In the genomic region with DNA sequence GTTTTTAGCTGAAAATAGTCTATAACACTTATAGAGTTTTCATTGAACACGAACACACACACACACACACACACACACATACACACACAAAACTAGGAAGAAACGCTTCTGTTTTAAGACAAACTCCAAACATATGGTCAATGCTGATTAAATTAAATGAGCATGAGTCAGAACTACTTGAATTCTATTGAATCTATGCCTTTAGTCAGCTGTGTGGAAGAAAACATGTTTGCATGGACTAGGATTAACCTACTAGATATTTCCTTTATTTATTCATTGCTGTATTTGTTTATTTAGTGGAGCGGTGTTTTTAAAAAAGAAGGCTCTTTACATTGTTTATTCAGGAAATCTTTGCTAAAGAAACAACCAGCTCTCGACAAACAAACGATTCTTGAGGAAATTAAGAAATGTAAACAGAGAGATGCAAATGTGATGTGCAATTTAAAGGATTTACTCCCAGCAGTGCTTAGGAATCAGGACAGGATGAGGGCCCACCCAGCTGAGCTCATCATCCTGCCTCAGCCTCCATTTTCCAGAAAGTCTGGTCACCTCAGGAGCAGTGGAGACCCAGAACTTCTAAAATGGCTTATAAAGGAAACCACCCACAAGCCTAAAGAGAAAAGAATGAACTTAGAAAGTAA, we compare ENCODE assay signal across 26 cellular contexts.
DNase-seq lines count a peak whose midpoint lies in the region; ATAC-seq, FAIRE-seq and TF ChIP-seq lines count a peak whose summit lies in the region.
"Had no signal": no experiment of that assay in that cellular context is flagged by ENCODE, and none has a peak within 500 bp of the region (broad histone marks: within the 10 kb centered on the region; RNA-seq: fewer than 3 reads in every experiment).

No MANE protein-coding gene starts in this region.

- ATAC-seq in GM18519 (IDR thresholded peaks at IDR 0.05; ENCODE audit: low FRiP score, unreplicated experiment) (no peak), GM21526 (IDR thresholded peaks at IDR 0.05; ENCODE audit: low FRiP score, unreplicated experiment) (no peak)
- ATAC-seq: GM12878; naive thymus-derived CD8-positive, alpha-beta T cell had no signal

- H3K4me3 ChIP-seq in choroid plexus epithelial cell (ENCODE audit: low read depth, low read length): no peak overlapping the region
- H3K4me3 ChIP-seq in mesenchymal stem cell (ENCODE audit: insufficient read depth in 1 of 2, low read depth in 1 of 2, low read length in 2 of 2): no peak overlapping the region
- H3K4me3 ChIP-seq: GM12878, sigmoid colon, thyroid gland had no signal

- H2BK12ac ChIP-seq in mesenchymal stem cell (ENCODE audit: low read length in 2 of 2): no peak overlapping the region

- H3K23ac ChIP-seq in mesenchymal stem cell (ENCODE audit: low read length in 2 of 2): no peak overlapping the region

- DNase-seq in DMS 273 treated with DMSO at 0.1 percent for 48 hours (lab: John Stamatoyannopoulos, UW) (peak; percentile 35), HTR-8/SVneo (ENCODE audit: insufficient read length, low spot score) (peak; percentile 19), choroid plexus epithelial cell (ENCODE audit: low read depth) (peak; percentile 1), mesenchymal stem cell (peak; percentile 79), GM13976 (ENCODE audit: low spot score) (no peak), NCI-H524 (lab: John Stamatoyannopoulos, UW) (no peak)
- DNase-seq: activated CD4-positive, alpha-beta memory T cell treated with anti-CD3 and anti-CD28 coated beads, Interleukin-2, amount 10 ng/mL, durations not matched to agents 7 days and 5 days; activated naive CD4-positive, alpha-beta T cell treated with Interleukin-2 at 50 U/mL for 16 hours; Caco-2; foreskin melanocyte; GF-D8; hypothalamus; KBM-7; kidney glomerular epithelial cell; naive thymus-derived CD8-positive, alpha-beta T cell; NCI-H2081; NCI-H748 treated with DMSO at 0.1 percent for 48 hours; Right ventricle myocardium superior; sigmoid colon; stimulated activated naive CD4-positive, alpha-beta T cell treated with Interleukin-2 at 50 U/mL for 16 hours; thyroid gland had no signal

- in situ Hi-C loops in GM13976 (cut with MboI; ENCODE audit: low sequenced_read_pairs, unreplicated experiment): no loop called here

- H3K9ac ChIP-seq in mesenchymal stem cell (ENCODE audit: low read length): no peak overlapping the region
- H3K9ac ChIP-seq: parathyroid adenoma had no signal

- no peak overlapping the region for H3K4me2 ChIP-seq in mesenchymal stem cell (ENCODE audit: low read length, poor library complexity, severe bottlenecking)

- H2BK5ac ChIP-seq in mesenchymal stem cell (ENCODE audit: low read depth, low read length, poor library complexity, severe bottlenecking): no peak overlapping the region

- H2AK5ac ChIP-seq in mesenchymal stem cell (ENCODE audit: low read length, severe bottlenecking): no peak overlapping the region

- FAIRE-seq in HTR-8/SVneo (lab: Jason Lieb, UNC): peak; percentile 36
- FAIRE-seq: GM12878 had no signal

- H3K14ac ChIP-seq in mesenchymal stem cell (ENCODE audit: low read length in 2 of 2): no peak overlapping the region

- no peaks in the 10 kb centered on the region for H3K9me3 ChIP-seq in mesenchymal stem cell (ENCODE audit: control insufficient read depth, low read length)
- H3K9me3 ChIP-seq: Caco-2, sigmoid colon, thyroid gland had no signal

- H3K36me3 ChIP-seq in mesenchymal stem cell (ENCODE audit: control insufficient read depth in 1 of 2, insufficient read depth in 2 of 2, low read depth in 1 of 2, low read length in 2 of 2): no peaks in the 10 kb centered on the region
- H3K36me3 ChIP-seq: sigmoid colon, thyroid gland had no signal

- H3K27ac ChIP-seq in mesenchymal stem cell (ENCODE audit: low read length, poor library complexity, severe bottlenecking): no peak overlapping the region
- H3K27ac ChIP-seq: parathyroid adenoma, sigmoid colon, thyroid gland, VCaP had no signal

- no peak overlapping the region for H4K91ac ChIP-seq in mesenchymal stem cell (ENCODE audit: low read length)

- H3K4ac ChIP-seq in mesenchymal stem cell (ENCODE audit: low read depth in 1 of 2, low read length in 2 of 2): no peak overlapping the region

- H3K18ac ChIP-seq in mesenchymal stem cell (ENCODE audit: low read depth in 1 of 2, low read length in 2 of 2): peak overlapping the region in 1 of 2 experiments; percentile 67

- H2BK15ac ChIP-seq in mesenchymal stem cell (ENCODE audit: low read depth, poor library complexity, severe bottlenecking): no peak overlapping the region

- H3K27me3 ChIP-seq in mesenchymal stem cell (ENCODE audit: control insufficient read depth in 1 of 2, insufficient read depth in 1 of 2, low read length in 2 of 2): no peaks in the 10 kb centered on the region
- H3K27me3 ChIP-seq: sigmoid colon, thyroid gland had no signal

- H4K8ac ChIP-seq in mesenchymal stem cell (ENCODE audit: low read length): no peak overlapping the region

- H2AFZ ChIP-seq in mesenchymal stem cell (ENCODE audit: low read depth, low read length): no peak overlapping the region
- H2AFZ ChIP-seq: parathyroid adenoma had no signal

- TF ChIP-seq CTCF in choroid plexus epithelial cell (conservative IDR thresholded peaks at IDR 0.05; ENCODE audit: low read depth, low read length) (no peak), GM13976 (IDR thresholded peaks at IDR 0.05; ENCODE audit: borderline replicate concordance, control extremely low read depth, extremely low read depth, insufficient read depth, missing control alignments) (no peak)

- H3K79me1 ChIP-seq in mesenchymal stem cell (replicated peaks; ENCODE audit: low read length, poor library complexity, severe bottlenecking): peaks cover 27% of the 10 kb centered on the region

- H2BK120ac ChIP-seq in mesenchymal stem cell (ENCODE audit: low read depth, low read length): no peak overlapping the region

- 20% methylated on average over 1 of the region's 5 CpGs for WGBS in mesenchymal stem cell

- peaks cover 9% of the 10 kb centered on the region for H3K4me1 ChIP-seq in mesenchymal stem cell (ENCODE audit: control insufficient read depth, insufficient read depth, low read depth, low read length)
- H3K4me1 ChIP-seq: Caco-2, parathyroid adenoma, sigmoid colon, thyroid gland had no signal

Comparison
In these comparisons a context has a peak if more than half of its experiments do, and no peak if none do; other contexts are left out.
1. DNase-seq: peak in DMS 273 treated with DMSO at 0.1 percent for 48 hours (single experiment), HTR-8/SVneo (single experiment), choroid plexus epithelial cell (single experiment) and mesenchymal stem cell (single experiment); none in GM13976 (single experiment) and NCI-H524 (0 of 2).